ENCODE assay signal across 9 cellular contexts in genomic region chrX:67555578-67556203, GRCh38. TPM values are rescaled to one million over a fixed set of nuclear protein-coding genes. Genes with fewer than 3 reads are reported as not detected.
A peak's percentile ranks its signal among the peaks of the same experiment; 100 is the strongest.
DNase-seq lines count a peak whose midpoint lies in the region; ATAC-seq, FAIRE-seq and TF ChIP-seq lines count a peak whose summit lies in the region.
"Had no signal": no experiment of that assay in that cellular context is flagged by ENCODE, and none has a peak within 500 bp of the region (broad histone marks: within the 10 kb centered on the region; RNA-seq: fewer than 3 reads in every experiment).

No MANE protein-coding gene starts in this region.

- peak; percentile 42 for TF ChIP-seq RAD21 in GM12878 (IDR thresholded peaks at IDR 0.05; ENCODE audit: insufficient read depth, low read depth, low read length)

- H3K9me3 Mint-ChIP-seq in naive thymus-derived CD8-positive, alpha-beta T cell, result peaks cover 0 to 8% (median 0%) of the 10 kb centered on the region in 9 donors

- in situ Hi-C loops in GM12878 (cut with MboI), result no loop called here

- no peak overlapping the region for H3K9ac ChIP-seq in GM12878 (ENCODE audit: control insufficient read depth, insufficient read depth, low read length)

- peak; percentile 58 for DNase-seq in activated effector memory CD4-positive, alpha-beta T cell treated with anti-CD3 and anti-CD28 coated beads, Interleukin-2, amount 50 U/mL, for 16 hours
- no peak for DNase-seq in activated effector memory CD4-positive, alpha-beta T cell treated with Interleukin-2 at 50 U/mL for 16 hours
- DNase-seq in HT1080 (ENCODE audit: low read depth) (peak; percentile 38), GM12878 (ENCODE audit: low read depth, low spot score) (no peak), right lobe of liver (peak; percentile 42 to 66 (median 49)), germinal center (ENCODE audit: low spot score) (no peak)
- no peak for DNase-seq in naive thymus-derived CD8-positive, alpha-beta T cell
- DNase-seq: activated naive CD8-positive, alpha-beta T cell treated with anti-CD3 and anti-CD28 coated beads, Interleukin-2, amount 10 ng/mL, durations not matched to agents 7 days and 5 days had no signal

- TF ChIP-seq CTCF in GM12878 (IDR thresholded peaks at IDR 0.05 in 2 of 3, conservative IDR thresholded peaks at IDR 0.05 in 1 of 3; ENCODE audit: control insufficient read depth in 2 of 3, extremely low read depth in 1 of 3, insufficient read depth in 1 of 3, low read depth in 3 of 3, low read length in 3 of 3) (peak; percentile 50 to 69 (median 66)), right lobe of liver (IDR thresholded peaks at IDR 0.05) (peak; percentile 64 to 88 (median 84))

- CTCF ChIA-PET in GM12878 (lab: Yijun Ruan, JAX), result interaction anchor here (1.4 kb wide), 1 partner anchor 590 kb away, joined by 4 read pairs; no protein-coding TSS in a partner anchor

- ATAC-seq in GM12878 (peak; percentile 69), right lobe of liver (peak; percentile 81 to 91 (median 86)), HG03108 (IDR thresholded peaks at IDR 0.05; ENCODE audit: unreplicated experiment) (no peak)
- ATAC-seq in naive thymus-derived CD8-positive, alpha-beta T cell, result no peak

- H3K4me2 ChIP-seq in GM12878 (ENCODE audit: control insufficient read depth, insufficient read depth), result no peak overlapping the region

- BruUV-seq in GM12878 (replicated peaks; lab: Mats Ljungman, UMichigan), result no TSS peak

- H3K9me3 ChIP-seq in GM12878 (replicated peaks; ENCODE audit: control insufficient read depth, insufficient read depth, low read length) (no peaks in the 10 kb centered on the region), right lobe of liver (no peaks in the 10 kb centered on the region)

- H3K4me3 Mint-ChIP-seq in naive thymus-derived CD8-positive, alpha-beta T cell, result no peak overlapping the region
- H3K4me3 Mint-ChIP-seq: activated naive CD8-positive, alpha-beta T cell treated with anti-CD3 and anti-CD28 coated beads, Interleukin-2, amount 10 ng/mL, durations not matched to agents 7 days and 5 days had no signal

- no peaks in the 10 kb centered on the region for H3K36me3 ChIP-seq in GM12878 (ENCODE audit: control insufficient read depth in 2 of 2, insufficient read depth in 2 of 2, low read length in 1 of 2)
- H3K36me3 ChIP-seq in right lobe of liver, result peaks cover 0 to 5% (median 0%) of the 10 kb centered on the region in 4 donors

- FAIRE-seq in GM12878 (lab: Jason Lieb, UNC), result no peak

- TF ChIP-seq POLR2A in GM12878 (IDR thresholded peaks at IDR 0.05; ENCODE audit: low read depth, low read length), result no peak
- TF ChIP-seq POLR2A in right lobe of liver (IDR thresholded peaks at IDR 0.05), result no peak

- no peak overlapping the region for H2AFZ ChIP-seq in GM12878 (ENCODE audit: control insufficient read depth, low read depth, low read length)

- RAD21 ChIA-PET in GM12878 (lab: Charles Lee; ENCODE audit: unreplicated experiment), result no interaction called here

- H3K4me1 ChIP-seq in GM12878 (ENCODE audit: control insufficient read depth, insufficient read depth, low read length), result no peaks in the 10 kb centered on the region
- peaks cover 0 to 7% (median 0%) of the 10 kb centered on the region in 4 donors for H3K4me1 ChIP-seq in right lobe of liver

- no peak overlapping the region for H3K27ac Mint-ChIP-seq in naive thymus-derived CD8-positive, alpha-beta T cell
- H3K27ac Mint-ChIP-seq: activated naive CD8-positive, alpha-beta T cell treated with anti-CD3 and anti-CD28 coated beads, Interleukin-2, amount 10 ng/mL, durations not matched to agents 7 days and 5 days had no signal

- no peaks in the 10 kb centered on the region for H3K36me3 Mint-ChIP-seq in naive thymus-derived CD8-positive, alpha-beta T cell
- H3K36me3 Mint-ChIP-seq: activated naive CD8-positive, alpha-beta T cell treated with anti-CD3 and anti-CD28 coated beads, Interleukin-2, amount 10 ng/mL, durations not matched to agents 7 days and 5 days had no signal

- H3K4me3 ChIP-seq in GM12878, result no peak overlapping the region
- no peak overlapping the region for H3K4me3 ChIP-seq in right lobe of liver

- intact Hi-C loops in GM12878 (cut with micrococcal nuclease; ENCODE audit: unreplicated experiment) (no loop called here), right lobe of liver (cut with DNase I) (no loop called here)

- 0% methylated on average over 7 of the region's 7 CpGs for WGBS in GM12878 (ENCODE audit: insufficient coverage, insufficient replicate concordance, low lambda C conversion rate, missing lambda C conversion rate)
- 13% methylated on average over 7 of the region's 7 CpGs for WGBS in right lobe of liver (ENCODE audit: insufficient coverage, low coverage, low lambda C conversion rate, missing lambda C conversion rate)

- peaks cover 0 to 11% (median 3%) of the 10 kb centered on the region in 5 donors for H3K27me3 Mint-ChIP-seq in naive thymus-derived CD8-positive, alpha-beta T cell
- H3K27me3 Mint-ChIP-seq: activated naive CD8-positive, alpha-beta T cell treated with anti-CD3 and anti-CD28 coated beads, Interleukin-2, amount 10 ng/mL, durations not matched to agents 7 days and 5 days had no signal

- no peaks in the 10 kb centered on the region for H4K20me1 ChIP-seq in GM12878 (ENCODE audit: control insufficient read depth, insufficient read depth)

- SMC1A ChIA-PET in GM12878 (lab: Charles Lee; ENCODE audit: uncharacterized antibody, unreplicated experiment), result interaction anchor here (1.0 to 1.6 kb wide), 2 partner anchors 20 to 590 kb away, joined by 3 read pairs; no protein-coding TSS in a partner anchor

- no peak for TF ChIP-seq EP300 in GM12878 (IDR thresholded peaks at IDR 0.05; ENCODE audit: borderline replicate concordance in 1 of 2, control insufficient read depth in 1 of 2, low read depth in 2 of 2, low read length in 2 of 2)

- POLR2A ChIA-PET in GM12878 (lab: Charles Lee), result no interaction called here
- POLR2A ChIA-PET in naive thymus-derived CD8-positive, alpha-beta T cell (lab: Charles Lee), result no interaction called here

- H3K4me1 Mint-ChIP-seq in naive thymus-derived CD8-positive, alpha-beta T cell, result no peaks in the 10 kb centered on the region
- H3K4me1 Mint-ChIP-seq: activated naive CD8-positive, alpha-beta T cell treated with anti-CD3 and anti-CD28 coated beads, Interleukin-2, amount 10 ng/mL, durations not matched to agents 7 days and 5 days had no signal

- no peaks in the 10 kb centered on the region for H3K79me2 ChIP-seq in GM12878 (ENCODE audit: control insufficient read depth, insufficient read depth, low read length)

- H3K27me3 ChIP-seq in GM12878 (replicated peaks in 1 of 2; ENCODE audit: control insufficient read depth in 2 of 2, insufficient read depth in 2 of 2, low read length in 1 of 2), result no peaks in the 10 kb centered on the region
- no peaks in the 10 kb centered on the region for H3K27me3 ChIP-seq in right lobe of liver

- H3K27ac ChIP-seq in GM12878 (ENCODE audit: control insufficient read depth, insufficient read depth) (no peak overlapping the region), right lobe of liver (no peak overlapping the region)

TF ChIP-seq in GM12878, 131 proteins besides CTCF, POLR2A, EP300 and RAD21:
- TF ChIP-seq SMAD1 (IDR thresholded peaks at IDR 0.05; ENCODE audit: low read depth, partially characterized antibody) (no peak), SMARCA5 (IDR thresholded peaks at IDR 0.05) (no peak), SMC3 (IDR thresholded peaks at IDR 0.05; ENCODE audit: borderline replicate concordance, low read length) (peak; percentile 6; the same call in 1 of the 2 replicates), E2F4 (IDR thresholded peaks at IDR 0.05; ENCODE audit: low read depth, low read length) (no peak), SP1 (IDR thresholded peaks at IDR 0.05; ENCODE audit: low read depth, low read length) (no peak), NR2C2 (IDR thresholded peaks at IDR 0.05; ENCODE audit: borderline replicate concordance, control insufficient read depth, insufficient read length, low read depth) (no peak), HDAC2 (IDR thresholded peaks at IDR 0.05) (no peak), YY1 (IDR thresholded peaks at IDR 0.05; ENCODE audit: low read depth, low read length) (peak; percentile 58)

RNA-seq across cellular contexts. Expression of gene AR, which starts 11.9 kb away (rescaled TPM):
- 3.9 and 5.9 TPM in 2 replicates for total RNA-seq in HT1080 (2014; rRNA removed; shearing (Covaris generic))
- polyA plus RNA-seq in HT1080 (2015; cell fraction: cytosol; rRNA removed), result 0.88 and 1.2 TPM in 2 replicates
- 3.8 and 4.5 TPM in 2 replicates for polyA plus RNA-seq in HT1080 (2015; cell fraction: nucleus; rRNA removed)
- not detected in 2 replicates for total RNA-seq in GM12878 (2013; cell fraction: nucleolus; rRNA removed)
- not detected in 2 replicates for total RNA-seq in GM12878 (2014; rRNA removed)
- not detected in 2 replicates for total RNA-seq in GM12878 (2014; rRNA removed; fragmentation: Illumina TruSeq; extraction: Trizol)
- 0.03 TPM in 1 of 2 replicates, not detected in the other for total RNA-seq in GM12878 (2021)
- not detected for polyA plus RNA-seq in GM12878 (2011; ENCODE audit: low read depth)
- polyA plus RNA-seq in GM12878 (2011; rRNA removed), result 0.03 and 0.07 TPM in 2 replicates
- polyA plus RNA-seq in GM12878 (2011; cell fraction: cytosol; rRNA removed), result 0.01 and 0.02 TPM in 2 replicates
- 0.06 and 0.09 TPM in 2 replicates for polyA plus RNA-seq in GM12878 (2011; cell fraction: nucleus; rRNA removed)
- not detected in 2 replicates for polyA plus RNA-seq in GM12878 (2012)
- not detected in 2 replicates for polyA plus RNA-seq in GM12878 (2014; fragmentation: Illumina TruSeq; extraction: Trizol)
- not detected for polyA plus RNA-seq in GM12878 (2014; fragmentation: Nextera tagmentation; extraction: Ambion mirVana)
- polyA plus RNA-seq in GM12878 (2014; rRNA removed), result 0.08 TPM in 1 of 2 replicates, not detected in the other
- under 1 TPM in 1 of 2 experiments, not detected in 1; 0.09 TPM for polyA plus RNA-seq in GM12878 (2016; fragmentation: Nextera tagmentation; extraction: Ambion mirVana)
- polyA minus RNA-seq in GM12878 (2011; rRNA and poly(A)+ RNA removed), result 0.05 and 0.29 TPM in 2 replicates
- polyA minus RNA-seq in GM12878 (2011; cell fraction: cytosol; rRNA and poly(A)+ RNA removed), result not detected in 2 replicates
- 0.10 and 0.12 TPM in 2 replicates for polyA minus RNA-seq in GM12878 (2011; cell fraction: nucleus; rRNA and poly(A)+ RNA removed)
- total RNA-seq in right lobe of liver, result 10 to 100 TPM; 18.5 to 77.5 (median 47.3) TPM
- not detected for total RNA-seq in naive thymus-derived CD8-positive, alpha-beta T cell
- not detected for polyA plus RNA-seq in naive thymus-derived CD8-positive, alpha-beta T cell
- total RNA-seq: activated naive CD8-positive, alpha-beta T cell treated with anti-CD3 and anti-CD28 coated beads, Interleukin-2, amount 10 ng/mL, durations not matched to agents 7 days and 5 days had no signal

Comparison
In these comparisons a context has a peak if more than half of its experiments do, and no peak if none do; other contexts are left out.
1. DNase-seq: peak in activated effector memory CD4-positive, alpha-beta T cell treated with anti-CD3 and anti-CD28 coated beads, Interleukin-2, amount 50 U/mL, for 16 hours (single experiment), HT1080 (single experiment) and right lobe of liver (3 of 3); none in activated effector memory CD4-positive, alpha-beta T cell treated with Interleukin-2 at 50 U/mL for 16 hours (single experiment), GM12878 (single experiment), germinal center (single experiment) and naive thymus-derived CD8-positive, alpha-beta T cell (0 of 10).
2. ATAC-seq: peak in GM12878 (single experiment) and right lobe of liver (4 of 4); none in naive thymus-derived CD8-positive, alpha-beta T cell (0 of 2) and HG03108 (single experiment).